Comparison of ENCODE assay signal across 28 cellular contexts in the genomic region with DNA sequence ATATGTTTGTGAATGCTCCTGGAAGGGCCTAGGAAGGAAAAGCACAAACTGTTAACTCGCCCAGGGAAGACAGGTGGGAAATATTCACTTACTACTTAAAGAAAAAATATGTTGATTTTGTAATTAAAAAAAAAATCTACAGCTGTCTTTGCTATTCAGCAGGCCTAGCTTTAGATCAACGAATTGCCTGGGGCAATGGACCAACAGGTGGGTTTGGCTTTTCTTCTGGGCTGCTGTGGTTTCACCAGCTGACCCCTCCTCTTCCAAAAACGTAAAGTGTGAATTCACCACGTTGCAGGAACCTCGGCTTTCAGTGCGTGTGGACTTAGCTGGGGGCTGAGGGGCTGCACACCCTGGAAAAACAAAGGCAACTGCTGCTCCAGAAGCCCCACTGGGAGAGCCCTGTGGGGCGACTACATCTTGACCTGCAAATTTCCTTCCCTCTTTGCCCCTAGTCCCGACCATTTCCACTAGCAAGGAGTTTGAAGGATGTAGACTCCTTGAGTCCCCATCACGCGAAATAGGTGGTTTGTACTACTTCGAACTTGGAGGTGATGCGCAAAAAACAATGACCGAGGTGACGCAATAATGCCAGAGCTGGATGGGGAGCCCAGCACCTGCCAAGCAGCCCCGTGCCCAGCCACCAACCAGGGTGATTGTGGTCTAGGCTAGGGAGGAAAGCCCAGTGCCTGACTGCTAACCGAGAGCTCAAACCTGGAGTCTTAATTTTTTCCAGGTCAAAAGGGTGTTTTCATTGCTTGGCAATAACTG. TPM values are rescaled to one million over a fixed set of nuclear protein-coding genes. Genes with fewer than 3 reads are reported as not detected.
"Had no signal": no experiment of that assay in that cellular context is flagged by ENCODE, and none has a peak within 500 bp of the region (broad histone marks: within the 10 kb centered on the region; RNA-seq: fewer than 3 reads in every experiment).

No MANE protein-coding gene starts in this region.

- H3K4me1 ChIP-seq: left lung, lower lobe of right lung, prostate gland, spleen, tibial nerve, uterus had no signal

- H3K4me3 ChIP-seq: left lung, lower lobe of right lung, pancreas, prostate gland, sigmoid colon, spleen, tibial nerve, uterus had no signal

- H3K27ac ChIP-seq: left lung, lower lobe of right lung, pancreas, prostate gland, sigmoid colon, spleen, tibial nerve, uterus had no signal

- H3K9me3 ChIP-seq: left lung, lower lobe of right lung, pancreas, prostate gland, sigmoid colon, spleen, tibial nerve, uterus had no signal

- DNase-seq: immature natural killer cell; kidney; left colon; left lung; lower lobe of right lung; mammary epithelial cell; mesenchymal stem cell; naive thymus-derived CD8-positive, alpha-beta T cell; nucleus accumbens; pancreas; posterior cingulate gyrus; retina; right cardiac atrium; sigmoid colon; small intestine; spleen; stimulated activated CD4-positive, alpha-beta T cell treated with anti-CD3 and anti-CD28 coated beads, Interleukin-4, amount 100 ng/mL, for 24 hours; stimulated activated naive CD4-positive, alpha-beta T cell treated with Interleukin-2 at 50 U/mL for 16 hours; stimulated activated naive CD8-positive, alpha-beta T cell treated with anti-CD3 and anti-CD28 coated beads, Interleukin-15, amount 100 ng/mL, for 72 hours; substantia nigra; uterus had no signal

- H3K36me3 ChIP-seq: left lung, lower lobe of right lung, pancreas, prostate gland, sigmoid colon, spleen, tibial nerve, uterus had no signal

- H3K27me3 ChIP-seq: pancreas, uterus had no signal

- ATAC-seq: left colon; left lung; lower lobe of right lung; naive thymus-derived CD8-positive, alpha-beta T cell; pancreas; right cardiac atrium had no signal

- FAIRE-seq: islet of Langerhans, kidney, pancreas, small intestine had no signal

RNA-seq across cellular contexts. Expression of a gene that starts 7.4 kb away (rescaled TPM):
- total RNA-seq: kidney; left colon; left lung; lower lobe of right lung; mammary epithelial cell; naive thymus-derived CD8-positive, alpha-beta T cell; neural crest cell; osteoblast; prostate gland; right cardiac atrium; spleen; tibial nerve; ureter had no signal
- polyA plus RNA-seq: immature natural killer cell; liver; mammary epithelial cell; naive thymus-derived CD8-positive, alpha-beta T cell; right cardiac atrium; spleen had no signal
